8 cellular contexts compared by ENCODE assay signal in genomic region chr1:110548381-110548780, GRCh38. TPM values are rescaled to one million over a fixed set of nuclear protein-coding genes. Genes with fewer than 3 reads are reported as not detected.
DNase-seq lines count a peak whose midpoint lies in the region; ATAC-seq and TF ChIP-seq lines count a peak whose summit lies in the region.

No MANE protein-coding gene starts in this region.

- TF ChIP-seq CTCF in GM06990 (IDR thresholded peaks at IDR 0.05; ENCODE audit: insufficient read depth, low read length, poor library complexity, severe bottlenecking) (peak; percentile 32), brain (conservative IDR thresholded peaks at IDR 0.05) (peak; percentile 43 to 67), osteoblast (IDR thresholded peaks at IDR 0.05; ENCODE audit: extremely low read depth, low read depth, low read length) (peak; percentile 38), coronary artery (IDR thresholded peaks at IDR 0.05) (no peak)

- H3K27ac Mint-ChIP-seq in brain: no peak overlapping the region
- no peak overlapping the region for H3K27ac Mint-ChIP-seq in activated CD4-positive, alpha-beta T cell treated with anti-CD3 and anti-CD28 coated beads, Interleukin-2, amount 10 ng/mL, durations not matched to agents 7 days and 5 days
- H3K27ac Mint-ChIP-seq in T-cell: no peak overlapping the region

- ATAC-seq in T-cell (replicated peaks in 1 of 4): no peak

- H3K4me1 ChIP-seq in osteoblast (ENCODE audit: insufficient read depth, low read length): no peaks in the 10 kb centered on the region

- H2AFZ ChIP-seq in osteoblast (ENCODE audit: low read length): no peak overlapping the region

- H3K4me3 ChIP-seq in GM06990 (replicated peaks; ENCODE audit: low read depth, low read length): no peak overlapping the region
- H3K4me3 ChIP-seq in osteoblast (ENCODE audit: insufficient read depth, low read length): no peak overlapping the region
- H3K4me3 ChIP-seq in coronary artery: no peak overlapping the region

- no peak overlapping the region for H3K4me2 ChIP-seq in osteoblast (ENCODE audit: insufficient read depth, low read length)

- no peaks in the 10 kb centered on the region for H4K20me1 ChIP-seq in osteoblast (ENCODE audit: insufficient read depth, low read length)

- H3K4me1 Mint-ChIP-seq in brain: peaks cover 12% of the 10 kb centered on the region
- no peaks in the 10 kb centered on the region for H3K4me1 Mint-ChIP-seq in activated CD4-positive, alpha-beta T cell treated with anti-CD3 and anti-CD28 coated beads, Interleukin-2, amount 10 ng/mL, durations not matched to agents 7 days and 5 days
- no peaks in the 10 kb centered on the region for H3K4me1 Mint-ChIP-seq in T-cell

- POLR2A ChIA-PET in activated CD4-positive, alpha-beta T cell treated with anti-CD3 and anti-CD28 coated beads, Interleukin-2, amount 10 ng/mL, durations not matched to agents 7 days and 5 days (lab: Charles Lee): no interaction called here
- POLR2A ChIA-PET in T-cell (lab: Charles Lee): no interaction called here

- H3K9me3 Mint-ChIP-seq in brain (no peaks in the 10 kb centered on the region), T-cell (no peaks in the 10 kb centered on the region)
- no peaks in the 10 kb centered on the region for H3K9me3 Mint-ChIP-seq in activated CD4-positive, alpha-beta T cell treated with anti-CD3 and anti-CD28 coated beads, Interleukin-2, amount 10 ng/mL, durations not matched to agents 7 days and 5 days

- H3K27me3 ChIP-seq in GM06990 (replicated peaks; ENCODE audit: control insufficient read depth, insufficient read depth, low read length): peaks cover 2% of the 10 kb centered on the region; the same call in 1 of the 2 replicates
- peaks cover 7% of the 10 kb centered on the region for H3K27me3 ChIP-seq in osteoblast (ENCODE audit: insufficient read depth, low read length)

- H3K9me3 ChIP-seq in osteoblast (ENCODE audit: low read depth, low read length): no peaks in the 10 kb centered on the region

- DNase-seq in GM06990 (ENCODE audit: extremely low read depth, insufficient read length) (no peak), NAMALWA (ENCODE audit: low spot score) (peak; percentile 29), osteoblast (ENCODE audit: insufficient read length, low spot score, missing footprints) (no peak), coronary artery (ENCODE audit: low spot score) (no peak), T-cell (no peak), mucosa of gallbladder (ENCODE audit: low spot score) (no peak)
- no peak for DNase-seq in activated CD4-positive, alpha-beta T cell treated with anti-CD3 and anti-CD28 coated beads, Interleukin-2, amount 10 ng/mL, durations not matched to agents 7 days and 5 days

- no peaks in the 10 kb centered on the region for H3K79me2 ChIP-seq in osteoblast (ENCODE audit: insufficient read depth, low read length)

- CTCF ChIA-PET in activated CD4-positive, alpha-beta T cell treated with anti-CD3 and anti-CD28 coated beads, Interleukin-2, amount 10 ng/mL, durations not matched to agents 7 days and 5 days (lab: Charles Lee): no interaction called here
- CTCF ChIA-PET in T-cell (lab: Charles Lee): no interaction called here

- H3K36me3 Mint-ChIP-seq in brain (no peaks in the 10 kb centered on the region), T-cell (no peaks in the 10 kb centered on the region)
- H3K36me3 Mint-ChIP-seq in activated CD4-positive, alpha-beta T cell treated with anti-CD3 and anti-CD28 coated beads, Interleukin-2, amount 10 ng/mL, durations not matched to agents 7 days and 5 days (ENCODE audit: low read depth): no peaks in the 10 kb centered on the region

- H3K36me3 ChIP-seq in GM06990 (ENCODE audit: control insufficient read depth, insufficient read depth, low read length) (no peaks in the 10 kb centered on the region), osteoblast (ENCODE audit: insufficient read depth, low read length) (no peaks in the 10 kb centered on the region)

- H3K27ac ChIP-seq in osteoblast (ENCODE audit: low read depth, low read length) (no peak overlapping the region), coronary artery (no peak overlapping the region)

- no peak overlapping the region for H3K4me3 Mint-ChIP-seq in brain
- no peak overlapping the region for H3K4me3 Mint-ChIP-seq in activated CD4-positive, alpha-beta T cell treated with anti-CD3 and anti-CD28 coated beads, Interleukin-2, amount 10 ng/mL, durations not matched to agents 7 days and 5 days
- no peak overlapping the region for H3K4me3 Mint-ChIP-seq in T-cell

- H3K27me3 Mint-ChIP-seq in brain (peaks cover 31% of the 10 kb centered on the region), T-cell (peaks cover 32 to 45% of the 10 kb centered on the region in 2 donors)
- peaks cover 21% of the 10 kb centered on the region for H3K27me3 Mint-ChIP-seq in activated CD4-positive, alpha-beta T cell treated with anti-CD3 and anti-CD28 coated beads, Interleukin-2, amount 10 ng/mL, durations not matched to agents 7 days and 5 days

RNA-seq across cellular contexts. Expression of gene KCNA10, which starts 29.4 kb away (rescaled TPM):
- polyA plus RNA-seq in brain (ENCODE audit: insufficient read depth, low read depth, low replicate concordance): not detected
- total RNA-seq in osteoblast (not detected in 2 replicates), T-cell (not detected), mucosa of gallbladder (not detected)
- total RNA-seq in activated CD4-positive, alpha-beta T cell treated with anti-CD3 and anti-CD28 coated beads, Interleukin-2, amount 10 ng/mL, durations not matched to agents 7 days and 5 days: not detected

RNA-seq across cellular contexts. Expression of gene KCNA2, which starts 57.8 kb away (rescaled TPM):
- 4.9 TPM for polyA plus RNA-seq in brain (ENCODE audit: insufficient read depth, low read depth, low replicate concordance)
- total RNA-seq in osteoblast: under 0.01 TPM in 1 of 2 replicates, not detected in the other
- total RNA-seq in activated CD4-positive, alpha-beta T cell treated with anti-CD3 and anti-CD28 coated beads, Interleukin-2, amount 10 ng/mL, durations not matched to agents 7 days and 5 days: 1 to 10 TPM; 3.5 to 3.9 TPM
- 1 to 10 TPM in 2 of 5 donors, under 1 TPM in 3; 0.46 to 2.7 (median 0.93) TPM for total RNA-seq in T-cell
- total RNA-seq in mucosa of gallbladder: 1.8 TPM
